In the genomic region with DNA sequence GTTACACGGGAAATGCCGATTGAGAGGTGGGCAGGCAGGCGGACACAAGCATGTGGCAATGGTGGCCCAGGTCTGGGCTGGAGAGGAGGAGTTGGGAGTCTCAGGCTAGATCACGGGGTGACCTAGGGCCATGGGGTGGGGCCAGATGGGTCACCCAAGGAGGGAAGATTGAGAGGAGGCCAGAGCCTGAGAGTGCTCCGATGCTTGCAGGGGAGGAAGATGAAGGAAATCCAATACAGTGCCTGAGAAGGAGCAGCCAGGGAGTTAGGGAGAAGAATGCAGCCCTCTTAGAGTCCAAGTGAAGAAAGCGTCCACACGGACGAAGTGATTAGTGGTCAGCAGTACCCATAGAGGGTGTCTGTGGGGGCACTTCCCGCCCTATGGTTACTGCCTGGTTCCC, we compare ENCODE assay signal across 1 cellular context.
TF ChIP-seq lines count a peak whose summit lies in the region.

No MANE protein-coding gene starts in this region.

TF ChIP-seq in WTC11, 78 proteins besides CTCF, POLR2A, EP300 and RAD21 (continued from another document):
- TF ChIP-seq, protein P1, sequence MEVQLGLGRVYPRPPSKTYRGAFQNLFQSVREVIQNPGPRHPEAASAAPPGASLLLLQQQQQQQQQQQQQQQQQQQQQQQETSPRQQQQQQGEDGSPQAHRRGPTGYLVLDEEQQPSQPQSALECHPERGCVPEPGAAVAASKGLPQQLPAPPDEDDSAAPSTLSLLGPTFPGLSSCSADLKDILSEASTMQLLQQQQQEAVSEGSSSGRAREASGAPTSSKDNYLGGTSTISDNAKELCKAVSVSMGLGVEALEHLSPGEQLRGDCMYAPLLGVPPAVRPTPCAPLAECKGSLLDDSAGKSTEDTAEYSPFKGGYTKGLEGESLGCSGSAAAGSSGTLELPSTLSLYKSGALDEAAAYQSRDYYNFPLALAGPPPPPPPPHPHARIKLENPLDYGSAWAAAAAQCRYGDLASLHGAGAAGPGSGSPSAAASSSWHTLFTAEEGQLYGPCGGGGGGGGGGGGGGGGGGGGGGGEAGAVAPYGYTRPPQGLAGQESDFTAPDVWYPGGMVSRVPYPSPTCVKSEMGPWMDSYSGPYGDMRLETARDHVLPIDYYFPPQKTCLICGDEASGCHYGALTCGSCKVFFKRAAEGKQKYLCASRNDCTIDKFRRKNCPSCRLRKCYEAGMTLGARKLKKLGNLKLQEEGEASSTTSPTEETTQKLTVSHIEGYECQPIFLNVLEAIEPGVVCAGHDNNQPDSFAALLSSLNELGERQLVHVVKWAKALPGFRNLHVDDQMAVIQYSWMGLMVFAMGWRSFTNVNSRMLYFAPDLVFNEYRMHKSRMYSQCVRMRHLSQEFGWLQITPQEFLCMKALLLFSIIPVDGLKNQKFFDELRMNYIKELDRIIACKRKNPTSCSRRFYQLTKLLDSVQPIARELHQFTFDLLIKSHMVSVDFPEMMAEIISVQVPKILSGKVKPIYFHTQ (CRISPR knock-in tag; IDR thresholded peaks at IDR 0.05): no peak
- TF ChIP-seq NFATC4 (CRISPR knock-in tag; IDR thresholded peaks at IDR 0.05): no peak
- TF ChIP-seq NFE2L1 (CRISPR knock-in tag; IDR thresholded peaks at IDR 0.05): no peak
- TF ChIP-seq, protein P2, sequence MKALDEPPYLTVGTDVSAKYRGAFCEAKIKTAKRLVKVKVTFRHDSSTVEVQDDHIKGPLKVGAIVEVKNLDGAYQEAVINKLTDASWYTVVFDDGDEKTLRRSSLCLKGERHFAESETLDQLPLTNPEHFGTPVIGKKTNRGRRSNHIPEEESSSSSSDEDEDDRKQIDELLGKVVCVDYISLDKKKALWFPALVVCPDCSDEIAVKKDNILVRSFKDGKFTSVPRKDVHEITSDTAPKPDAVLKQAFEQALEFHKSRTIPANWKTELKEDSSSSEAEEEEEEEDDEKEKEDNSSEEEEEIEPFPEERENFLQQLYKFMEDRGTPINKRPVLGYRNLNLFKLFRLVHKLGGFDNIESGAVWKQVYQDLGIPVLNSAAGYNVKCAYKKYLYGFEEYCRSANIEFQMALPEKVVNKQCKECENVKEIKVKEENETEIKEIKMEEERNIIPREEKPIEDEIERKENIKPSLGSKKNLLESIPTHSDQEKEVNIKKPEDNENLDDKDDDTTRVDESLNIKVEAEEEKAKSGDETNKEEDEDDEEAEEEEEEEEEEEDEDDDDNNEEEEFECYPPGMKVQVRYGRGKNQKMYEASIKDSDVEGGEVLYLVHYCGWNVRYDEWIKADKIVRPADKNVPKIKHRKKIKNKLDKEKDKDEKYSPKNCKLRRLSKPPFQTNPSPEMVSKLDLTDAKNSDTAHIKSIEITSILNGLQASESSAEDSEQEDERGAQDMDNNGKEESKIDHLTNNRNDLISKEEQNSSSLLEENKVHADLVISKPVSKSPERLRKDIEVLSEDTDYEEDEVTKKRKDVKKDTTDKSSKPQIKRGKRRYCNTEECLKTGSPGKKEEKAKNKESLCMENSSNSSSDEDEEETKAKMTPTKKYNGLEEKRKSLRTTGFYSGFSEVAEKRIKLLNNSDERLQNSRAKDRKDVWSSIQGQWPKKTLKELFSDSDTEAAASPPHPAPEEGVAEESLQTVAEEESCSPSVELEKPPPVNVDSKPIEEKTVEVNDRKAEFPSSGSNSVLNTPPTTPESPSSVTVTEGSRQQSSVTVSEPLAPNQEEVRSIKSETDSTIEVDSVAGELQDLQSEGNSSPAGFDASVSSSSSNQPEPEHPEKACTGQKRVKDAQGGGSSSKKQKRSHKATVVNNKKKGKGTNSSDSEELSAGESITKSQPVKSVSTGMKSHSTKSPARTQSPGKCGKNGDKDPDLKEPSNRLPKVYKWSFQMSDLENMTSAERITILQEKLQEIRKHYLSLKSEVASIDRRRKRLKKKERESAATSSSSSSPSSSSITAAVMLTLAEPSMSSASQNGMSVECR (CRISPR knock-in tag; IDR thresholded peaks at IDR 0.05; ENCODE audit: borderline replicate concordance): no peak
